9 cellular contexts compared by ENCODE assay signal in genomic region chr19:2329528-2329927, GRCh38. TPM values are rescaled to one million over a fixed set of nuclear protein-coding genes. Genes with fewer than 3 reads are reported as not detected.
DNase-seq lines count a peak whose midpoint lies in the region; ATAC-seq and TF ChIP-seq lines count a peak whose summit lies in the region.
"Had no signal": no experiment of that assay in that cellular context is flagged by ENCODE, and none has a peak within 500 bp of the region (broad histone marks: within the 10 kb centered on the region; RNA-seq: fewer than 3 reads in every experiment).

No MANE protein-coding gene starts in this region.

- ATAC-seq in WTC11 (no peak), HG03025 (IDR thresholded peaks at IDR 0.05; ENCODE audit: low FRiP score, unreplicated experiment) (no peak)

- no peak overlapping the region for H3K27ac ChIP-seq in subcutaneous abdominal adipose tissue (ENCODE audit: low read depth, low read length)

- H3K4me3 ChIP-seq in iPS-18c (ENCODE audit: insufficient read depth, low read depth, low read length) = peak overlapping the region; percentile 88
- peak overlapping the region; percentile 72 to 97 (median 91) for H3K4me3 ChIP-seq in subcutaneous abdominal adipose tissue (ENCODE audit: low read depth in 1 of 5, low read length in 5 of 5)

- no peaks in the 10 kb centered on the region for H3K9me3 ChIP-seq in iPS-18c (ENCODE audit: control insufficient read depth, insufficient read depth, low read length)
- H3K9me3 ChIP-seq in subcutaneous abdominal adipose tissue (ENCODE audit: control insufficient read depth in 5 of 5, low read length in 5 of 5) = no peaks in the 10 kb centered on the region

- no peaks in the 10 kb centered on the region for H3K27me3 ChIP-seq in subcutaneous abdominal adipose tissue (ENCODE audit: control insufficient read depth in 5 of 5, insufficient read depth in 4 of 5, low read length in 5 of 5)

- peak overlapping the region; percentile 88 for H3K27ac Mint-ChIP-seq in T-helper 2 cell treated with Interferon-gamma antibody and Interleukin-4, amounts not matched to agents 5 μg/mL and 100 μg/mL, for 36 hours
- H3K27ac Mint-ChIP-seq in WTC11 = peak overlapping the region; percentile 93

- H3K9ac ChIP-seq in subcutaneous abdominal adipose tissue (ENCODE audit: low read length in 5 of 5) = peak overlapping the region; percentile 56 to 92 (median 91)

- CTCF ChIA-PET in WTC11 (lab: Charles Lee) = interaction anchor here (1.2 kb wide), 1 partner anchor 14 kb away, joined by 5 read pairs; no protein-coding TSS in a partner anchor

- no peak for DNase-seq in T-helper 2 cell treated with Interferon-gamma antibody and Interleukin-4, amounts not matched to agents 5 μg/mL and 100 μg/mL, for 36 hours (ENCODE audit: low spot score)
- DNase-seq in T-helper 2 cell = no peak
- DNase-seq in WTC11 (ENCODE audit: low spot score) = no peak
- no peak for DNase-seq in SIG-M5 treated with dmso at 0.1 percent for 504 hours (lab: John Stamatoyannopoulos, UW; ENCODE audit: unreplicated experiment)
- no peak for DNase-seq in iPS-NIHi7 (ENCODE audit: extremely low spot score)

- TF ChIP-seq CTCF in WTC11 (IDR thresholded peaks at IDR 0.05) = no peak

- H3K36me3 Mint-ChIP-seq in T-helper 2 cell treated with Interferon-gamma antibody and Interleukin-4, amounts not matched to agents 5 μg/mL and 100 μg/mL, for 36 hours (ENCODE audit: low read depth) = peaks cover 28% of the 10 kb centered on the region
- peaks cover 5% of the 10 kb centered on the region for H3K36me3 Mint-ChIP-seq in WTC11

- POLR2A ChIA-PET in WTC11 (lab: Charles Lee) = interaction anchor here (0.6 kb wide), 1 partner anchor 14 kb away, joined by 5 read pairs; no protein-coding TSS in a partner anchor

- H3K36me3 ChIP-seq in subcutaneous abdominal adipose tissue (ENCODE audit: control insufficient read depth in 5 of 5, insufficient read depth in 5 of 5, low read length in 5 of 5) = peaks cover 0 to 13% (median 11%) of the 10 kb centered on the region in 5 donors

- H3K4me1 Mint-ChIP-seq in T-helper 2 cell treated with Interferon-gamma antibody and Interleukin-4, amounts not matched to agents 5 μg/mL and 100 μg/mL, for 36 hours (ENCODE audit: low read depth) = peaks cover 33% of the 10 kb centered on the region
- H3K4me1 Mint-ChIP-seq in WTC11 = peaks cover 41% of the 10 kb centered on the region

- peaks cover 9 to 65% (median 53%) of the 10 kb centered on the region in 5 donors for H3K4me1 ChIP-seq in subcutaneous abdominal adipose tissue (ENCODE audit: control insufficient read depth in 5 of 5, insufficient read depth in 5 of 5, low read length in 5 of 5)

- H3K9me3 Mint-ChIP-seq in T-helper 2 cell treated with Interferon-gamma antibody and Interleukin-4, amounts not matched to agents 5 μg/mL and 100 μg/mL, for 36 hours = no peaks in the 10 kb centered on the region
- H3K9me3 Mint-ChIP-seq in WTC11 = no peaks in the 10 kb centered on the region

- H3K27me3 Mint-ChIP-seq in T-helper 2 cell treated with Interferon-gamma antibody and Interleukin-4, amounts not matched to agents 5 μg/mL and 100 μg/mL, for 36 hours (ENCODE audit: low read depth) = no peaks in the 10 kb centered on the region
- H3K27me3 Mint-ChIP-seq in WTC11 (ENCODE audit: low read depth) = no peaks in the 10 kb centered on the region

- peak overlapping the region; percentile 83 for H3K4me3 Mint-ChIP-seq in T-helper 2 cell treated with Interferon-gamma antibody and Interleukin-4, amounts not matched to agents 5 μg/mL and 100 μg/mL, for 36 hours
- H3K4me3 Mint-ChIP-seq in WTC11 = peak overlapping the region; percentile 80

TF ChIP-seq in WTC11, 78 proteins besides CTCF, POLR2A, EP300 and RAD21:
- TF ChIP-seq ZNF138 (CRISPR knock-in tag; conservative IDR thresholded peaks at IDR 0.05) (no peak), ETV6 (CRISPR knock-in tag; IDR thresholded peaks at IDR 0.05) (no peak), SOX15 (CRISPR knock-in tag; IDR thresholded peaks at IDR 0.05) (no peak), NR3C1 (CRISPR knock-in tag; conservative IDR thresholded peaks at IDR 0.05; ENCODE audit: low read depth) (no peak), IRF1 (CRISPR knock-in tag; IDR thresholded peaks at IDR 0.05) (no peak), AR (CRISPR knock-in tag; IDR thresholded peaks at IDR 0.05) (no peak), ZSCAN18 (CRISPR knock-in tag; IDR thresholded peaks at IDR 0.05) (no peak), AFF4 (CRISPR knock-in tag; IDR thresholded peaks at IDR 0.05; ENCODE audit: borderline replicate concordance) (no peak), GRHL2 (CRISPR knock-in tag; IDR thresholded peaks at IDR 0.05; ENCODE audit: insufficient replicate concordance, severe bottlenecking) (no peak), GABPB1 (CRISPR knock-in tag; IDR thresholded peaks at IDR 0.05) (no peak)

RNA-seq across cellular contexts. Expression of gene SPPL2B, which starts 1.0 kb away (rescaled TPM):
- total RNA-seq in WTC11 (2021) = 94.6 to 117 TPM (median 95.8 TPM) in 3 replicates

RNA-seq across cellular contexts. Expression of gene LSM7, which starts 1.1 kb away (rescaled TPM):
- 245 to 250 TPM (median 248 TPM) in 3 replicates for total RNA-seq in WTC11 (2021)

RNA-seq across cellular contexts. Expression of gene LINGO3, which starts 21.6 kb away (rescaled TPM):
- total RNA-seq in WTC11 (2021) = 2.0 to 2.9 TPM (median 2.8 TPM) in 3 replicates

RNA-seq across cellular contexts. Expression of gene TMPRSS9, which starts 30.5 kb away (rescaled TPM):
- 0.37 to 0.57 TPM (median 0.55 TPM) in 3 replicates for total RNA-seq in WTC11 (2021)
- total RNA-seq: Daoy had no signal

RNA-seq across cellular contexts. Expression of gene PEAK3, which starts 47.6 kb away (rescaled TPM):
- not detected in 3 replicates for total RNA-seq in WTC11 (2021)
- total RNA-seq: Daoy had no signal
